In genomic region chr5:172954751-172955159, GRCh38 we compare ENCODE assay signal across 14 cellular contexts. TPM values are rescaled to one million over a fixed set of nuclear protein-coding genes. Genes with fewer than 3 reads are reported as not detected.
DNase-seq lines count a peak whose midpoint lies in the region; ATAC-seq and TF ChIP-seq lines count a peak whose summit lies in the region.
"Had no signal": no experiment of that assay in that cellular context is flagged by ENCODE, and none has a peak within 500 bp of the region (broad histone marks: within the 10 kb centered on the region; RNA-seq: fewer than 3 reads in every experiment).

No MANE protein-coding gene starts in this region.

- no peak for DNase-seq in CD4-positive, alpha-beta T cell
- DNase-seq in RWPE1 (ENCODE audit: low spot score) (no peak), NCI-H526 treated with DMSO at 0.1 percent for 48 hours (lab: John Stamatoyannopoulos, UW) (no peak), D341Med (ENCODE audit: low spot score) (no peak)
- DNase-seq: activated B cell treated with CpG ODN at 0.5 μM for 24 hours; C1 segment of cervical spinal cord; DND-41; naive thymus-derived CD8-positive, alpha-beta T cell; NCI-H146; SHP77; stimulated activated CD4-positive, alpha-beta T cell treated with anti-CD3 and anti-CD28 coated beads, Interleukin-15, amount 100 ng/mL, for 24 hours had no signal

- TF ChIP-seq EP300 in gastroesophageal sphincter (IDR thresholded peaks at IDR 0.05): no peak

- POLR2A ChIA-PET in CD4-positive, alpha-beta T cell (lab: Charles Lee): no interaction called here
- POLR2A ChIA-PET in RWPE1 (lab: Yijun Ruan, JAX; ENCODE audit: low non-redundant PET): no interaction called here

- peaks cover 0 to 23% of the 10 kb centered on the region in 2 donors for H3K36me3 ChIP-seq in gastroesophageal sphincter

- no peaks in the 10 kb centered on the region for H3K27me3 ChIP-seq in CD4-positive, alpha-beta T cell (ENCODE audit: control insufficient read depth, insufficient read depth, low read length)
- H3K27me3 ChIP-seq in gastroesophageal sphincter: no peaks in the 10 kb centered on the region

- peaks cover 24% of the 10 kb centered on the region for H3K4me1 Mint-ChIP-seq in CD4-positive, alpha-beta T cell (ENCODE audit: low read depth)
- H3K4me1 Mint-ChIP-seq in stimulated activated memory B cell treated with anti-CD40 and anti-IgM and Interleukin-4, amounts not matched to agents 10 μg/mL and 1 μg/mL and 100 μg/mL, for 72 hours: peaks cover 24% of the 10 kb centered on the region

- H3K27ac Mint-ChIP-seq in CD4-positive, alpha-beta T cell: no peak overlapping the region
- peak overlapping the region; percentile 32 for H3K27ac Mint-ChIP-seq in stimulated activated memory B cell treated with anti-CD40 and anti-IgM and Interleukin-4, amounts not matched to agents 10 μg/mL and 1 μg/mL and 100 μg/mL, for 72 hours
- H3K27ac Mint-ChIP-seq: activated B cell treated with CpG ODN at 0.5 μM for 24 hours had no signal

- no peaks in the 10 kb centered on the region for H3K27me3 Mint-ChIP-seq in CD4-positive, alpha-beta T cell
- no peaks in the 10 kb centered on the region for H3K27me3 Mint-ChIP-seq in stimulated activated memory B cell treated with anti-CD40 and anti-IgM and Interleukin-4, amounts not matched to agents 10 μg/mL and 1 μg/mL and 100 μg/mL, for 72 hours
- H3K27me3 Mint-ChIP-seq: activated B cell treated with CpG ODN at 0.5 μM for 24 hours; naive thymus-derived CD8-positive, alpha-beta T cell had no signal

- peak overlapping the region; percentile 70 for H3K4me3 Mint-ChIP-seq in CD4-positive, alpha-beta T cell
- no peak overlapping the region for H3K4me3 Mint-ChIP-seq in stimulated activated memory B cell treated with anti-CD40 and anti-IgM and Interleukin-4, amounts not matched to agents 10 μg/mL and 1 μg/mL and 100 μg/mL, for 72 hours
- H3K4me3 Mint-ChIP-seq: activated B cell treated with CpG ODN at 0.5 μM for 24 hours had no signal

- intact Hi-C loops in CD4-positive, alpha-beta T cell (cut with DNase I, micrococcal nuclease): loop anchor here in 1 of 2 experiments (5.0 to 10.0 kb wide), 3 partner anchors 500 to 947 kb away; partner anchors contain the start of genes FBXW11, SH3PXD2B and UBTD2

- no peak for TF ChIP-seq POLR2A in gastroesophageal sphincter (IDR thresholded peaks at IDR 0.05)

- H3K9me3 Mint-ChIP-seq in CD4-positive, alpha-beta T cell: no peaks in the 10 kb centered on the region
- H3K9me3 Mint-ChIP-seq in stimulated activated memory B cell treated with anti-CD40 and anti-IgM and Interleukin-4, amounts not matched to agents 10 μg/mL and 1 μg/mL and 100 μg/mL, for 72 hours: no peaks in the 10 kb centered on the region
- H3K9me3 Mint-ChIP-seq: activated B cell treated with CpG ODN at 0.5 μM for 24 hours; naive thymus-derived CD8-positive, alpha-beta T cell had no signal

- H3K4me3 ChIP-seq in gastroesophageal sphincter: no peak overlapping the region

- TF ChIP-seq CTCF in CD4-positive, alpha-beta T cell (IDR thresholded peaks at IDR 0.05): no peak
- TF ChIP-seq CTCF in RWPE1 (conservative IDR thresholded peaks at IDR 0.05; ENCODE audit: low read depth): no peak
- TF ChIP-seq CTCF in gastroesophageal sphincter (IDR thresholded peaks at IDR 0.05): no peak

- WGBS in gastroesophageal sphincter (ENCODE audit: low coverage in 1 of 2), 2 donors: 76 to 77% methylated on average over 4 to 8 of the region's 8 CpGs

- peaks cover 22% of the 10 kb centered on the region for H3K36me3 Mint-ChIP-seq in CD4-positive, alpha-beta T cell (ENCODE audit: low read depth)
- peaks cover 19% of the 10 kb centered on the region for H3K36me3 Mint-ChIP-seq in stimulated activated memory B cell treated with anti-CD40 and anti-IgM and Interleukin-4, amounts not matched to agents 10 μg/mL and 1 μg/mL and 100 μg/mL, for 72 hours

- no peak overlapping the region for H3K27ac ChIP-seq in CD4-positive, alpha-beta T cell (ENCODE audit: low read depth, low read length)
- H3K27ac ChIP-seq in RWPE1 (peak overlapping the region; percentile 44), gastroesophageal sphincter (peak overlapping the region in 3 of 4 donors; percentile 58 to 87 (median 78))

- CTCF ChIA-PET in CD4-positive, alpha-beta T cell (lab: Charles Lee): no interaction called here
- CTCF ChIA-PET in RWPE1 (lab: Yijun Ruan, JAX): no interaction called here

- no peak for ATAC-seq in CD4-positive, alpha-beta T cell (ENCODE audit: poor library complexity)
- ATAC-seq in gastroesophageal sphincter: no peak
- no peak for ATAC-seq in stimulated activated memory B cell treated with anti-CD40 and anti-IgM and Interleukin-4, amounts not matched to agents 10 μg/mL and 1 μg/mL and 100 μg/mL, for 72 hours
- no peak for ATAC-seq in HG02973 (IDR thresholded peaks at IDR 0.05; ENCODE audit: unreplicated experiment)
- ATAC-seq: naive thymus-derived CD8-positive, alpha-beta T cell had no signal

- no peaks in the 10 kb centered on the region for H3K9me3 ChIP-seq in CD4-positive, alpha-beta T cell (ENCODE audit: control insufficient read depth, low read length)
- no peaks in the 10 kb centered on the region for H3K9me3 ChIP-seq in gastroesophageal sphincter

- peaks cover 0 to 23% (median 3%) of the 10 kb centered on the region in 3 donors for H3K4me1 ChIP-seq in gastroesophageal sphincter

RNA-seq across cellular contexts. Expression of gene RPL26L1, which starts 4.5 kb away (rescaled TPM):
- total RNA-seq in CD4-positive, alpha-beta T cell: 10 to 100 TPM; 10.0 to 10.5 TPM
- 10 to 100 TPM; 14.7 to 34.9 (median 22.5) TPM for total RNA-seq in gastroesophageal sphincter

RNA-seq across cellular contexts. Expression of gene ATP6V0E1, which starts 28.8 kb away (rescaled TPM):
- 10 to 100 TPM; 31.1 to 31.9 TPM for total RNA-seq in CD4-positive, alpha-beta T cell
- 100 to 1,000 TPM in 3 of 4 donors, 10 to 100 TPM in 1; 94.0 to 163 (median 124) TPM for total RNA-seq in gastroesophageal sphincter
